ENCODE assay signal across 21 cellular contexts in the genomic region with DNA sequence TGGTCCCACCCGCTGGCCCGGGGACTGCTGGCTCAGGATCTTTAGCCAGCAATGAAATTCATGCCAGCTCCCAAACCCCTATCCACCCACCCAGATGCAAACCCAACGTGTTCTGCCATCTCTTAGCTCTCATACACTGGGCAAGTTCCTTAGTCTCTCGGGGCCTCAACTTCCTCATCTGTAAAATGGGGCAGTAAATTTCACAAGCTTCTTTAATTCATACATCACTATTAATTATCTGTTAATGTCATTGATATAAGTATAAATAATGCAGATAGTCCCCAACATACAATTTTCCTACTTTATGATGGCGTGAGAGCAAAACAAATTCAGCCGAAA.
DNase-seq lines count a peak whose midpoint lies in the region; ATAC-seq and TF ChIP-seq lines count a peak whose summit lies in the region.
"Had no signal": no experiment of that assay in that cellular context is flagged by ENCODE, and none has a peak within 500 bp of the region (broad histone marks: within the 10 kb centered on the region; RNA-seq: fewer than 3 reads in every experiment).

No MANE protein-coding gene starts in this region.

- H3K9ac ChIP-seq in PC-3 (ENCODE audit: low read length), result peak overlapping the region; percentile 50

- in situ Hi-C loops in transverse colon (cut with MboI; ENCODE audit: low pct_ligation_motif_present in 1 of 4, low pct_unique_long_range_greater_than_20kb in 1 of 4, low sequenced_read_pairs in 3 of 4), result no loop called here

- peaks cover 3% of the 10 kb centered on the region for H3F3A ChIP-seq in PC-3 (ENCODE audit: low read length, unreplicated experiment)

- H3K9me2 ChIP-seq in PC-3 (replicated peaks; ENCODE audit: low read length), result no peaks in the 10 kb centered on the region

- H2AFZ ChIP-seq in PC-3 (ENCODE audit: low read length), result no peak overlapping the region

- POLR2A ChIA-PET in PC-3 (lab: Charles Lee; ENCODE audit: unreplicated experiment), result interaction anchor here (0.7 to 1.0 kb wide), 2 partner anchors 97 to 112 kb away, joined by 3 read pairs; no protein-coding TSS in a partner anchor

- H3K4me1 ChIP-seq in PC-3 (ENCODE audit: insufficient read depth, low read length), result peaks cover 30% of the 10 kb centered on the region
- peaks cover 0 to 68% (median 32%) of the 10 kb centered on the region in 4 donors for H3K4me1 ChIP-seq in transverse colon

- H3K27ac ChIP-seq in PC-3 (ENCODE audit: low read length) (peak overlapping the region; percentile 79), cingulate gyrus (ENCODE audit: low read depth, low read length) (peak overlapping the region; percentile 51), transverse colon (peak overlapping the region; percentile 75 to 89 (median 78))
- H3K27ac ChIP-seq: suprapubic skin had no signal

- H3K9me3 ChIP-seq in PC-3 (ENCODE audit: low read length) (no peaks in the 10 kb centered on the region), transverse colon (no peaks in the 10 kb centered on the region)
- H3K9me3 ChIP-seq: suprapubic skin had no signal

- TF ChIP-seq CTCF in PC-3 (conservative IDR thresholded peaks at IDR 0.05; ENCODE audit: low read depth, low read length) (no peak), nephron progenitor cell (IDR thresholded peaks at IDR 0.05) (no peak), transverse colon (IDR thresholded peaks at IDR 0.05) (no peak)

- no TSS peak for BruUV-seq in PC-3 (replicated peaks; lab: Mats Ljungman, UMichigan)

- H3K36me3 ChIP-seq in PC-3 (ENCODE audit: low read depth, low read length) (no peaks in the 10 kb centered on the region), transverse colon (no peaks in the 10 kb centered on the region)
- H3K36me3 ChIP-seq: suprapubic skin had no signal

- peak overlapping the region; percentile 72 for H3K4me3 Mint-ChIP-seq in nephron progenitor cell
- H3K4me3 Mint-ChIP-seq: activated naive CD4-positive, alpha-beta T cell treated with anti-CD3 and anti-CD28 coated beads, Interleukin-2, amount 50 U/mL, for 24 hours; CD4-positive, alpha-beta T cell; central memory CD8-positive, alpha-beta T cell; stimulated activated effector memory CD8-positive, alpha-beta T cell treated with anti-CD3 and anti-CD28 coated beads, Interleukin-12 subunit alpha, Interleukin-12 subunit beta, amount 100 ng/mL, for 72 hours; WTC11 had no signal

- H3K36me3 Mint-ChIP-seq in nephron progenitor cell (ENCODE audit: low read depth), result no peaks in the 10 kb centered on the region
- H3K36me3 Mint-ChIP-seq: activated naive CD4-positive, alpha-beta T cell treated with anti-CD3 and anti-CD28 coated beads, Interleukin-2, amount 50 U/mL, for 24 hours; stimulated activated effector memory CD8-positive, alpha-beta T cell treated with anti-CD3 and anti-CD28 coated beads, Interleukin-12 subunit alpha, Interleukin-12 subunit beta, amount 100 ng/mL, for 72 hours; WTC11 had no signal

- 64 to 90% methylated on average over 2 to 6 of the region's 6 CpGs for WGBS in transverse colon (ENCODE audit: low coverage in 1 of 2), 2 donors

- no peak for ATAC-seq in PC-3
- no peak for ATAC-seq in HG02885 (IDR thresholded peaks at IDR 0.05; ENCODE audit: poor library complexity, unreplicated experiment)
- ATAC-seq: stimulated activated effector memory CD8-positive, alpha-beta T cell treated with anti-CD3 and anti-CD28 coated beads, Interleukin-12 subunit alpha, Interleukin-12 subunit beta, amount 100 ng/mL, for 72 hours had no signal

- no peak for TF ChIP-seq EP300 in transverse colon (IDR thresholded peaks at IDR 0.05; ENCODE audit: low read depth)

- H3K4me1 Mint-ChIP-seq in nephron progenitor cell, result peaks cover 65% of the 10 kb centered on the region
- H3K4me1 Mint-ChIP-seq: activated naive CD4-positive, alpha-beta T cell treated with anti-CD3 and anti-CD28 coated beads, Interleukin-2, amount 50 U/mL, for 24 hours; central memory CD8-positive, alpha-beta T cell; stimulated activated effector memory CD8-positive, alpha-beta T cell treated with anti-CD3 and anti-CD28 coated beads, Interleukin-12 subunit alpha, Interleukin-12 subunit beta, amount 100 ng/mL, for 72 hours had no signal

- TF ChIP-seq POLR2A in transverse colon (IDR thresholded peaks at IDR 0.05), result no peak

- CTCF ChIA-PET in PC-3 (lab: Charles Lee), result no interaction called here

- DNase-seq in PC-3 (no peak), nephron progenitor cell (no peak), transverse colon (no peak), NCI-H1694 (lab: John Stamatoyannopoulos, UW) (no peak), SW480 (ENCODE audit: low spot score) (no peak)
- DNase-seq: CD4-positive, alpha-beta T cell; glutamatergic neuron; kidney; occipital lobe; retina; RPMI8226; stimulated activated CD4-positive, alpha-beta T cell treated with anti-CD3 and anti-CD28 coated beads, Interleukin-2, amount 100 ng/mL, for 48 hours; T1000 had no signal

- H3K4me3 ChIP-seq in PC-3 (ENCODE audit: low read length), result peak overlapping the region; percentile 50
- peak overlapping the region in 1 of 4 donors; percentile 24 for H3K4me3 ChIP-seq in transverse colon
- H3K4me3 ChIP-seq: lung, suprapubic skin had no signal

- peak overlapping the region; percentile 77 for H3K4me2 ChIP-seq in PC-3 (ENCODE audit: low read length)

- no peaks in the 10 kb centered on the region for H3K27me3 ChIP-seq in PC-3 (ENCODE audit: low read length)
- no peaks in the 10 kb centered on the region for H3K27me3 ChIP-seq in transverse colon

- no peaks in the 10 kb centered on the region; the same call in 1 of the 2 replicates for H4K20me1 ChIP-seq in PC-3 (ENCODE audit: low read length)

- no peaks in the 10 kb centered on the region for H3K9me3 Mint-ChIP-seq in nephron progenitor cell
- H3K9me3 Mint-ChIP-seq: activated naive CD4-positive, alpha-beta T cell treated with anti-CD3 and anti-CD28 coated beads, Interleukin-2, amount 50 U/mL, for 24 hours; CD4-positive, alpha-beta T cell; central memory CD8-positive, alpha-beta T cell; stimulated activated effector memory CD8-positive, alpha-beta T cell treated with anti-CD3 and anti-CD28 coated beads, Interleukin-12 subunit alpha, Interleukin-12 subunit beta, amount 100 ng/mL, for 72 hours; WTC11 had no signal

- no peak overlapping the region for H3K27ac Mint-ChIP-seq in nephron progenitor cell
- H3K27ac Mint-ChIP-seq: activated naive CD4-positive, alpha-beta T cell treated with anti-CD3 and anti-CD28 coated beads, Interleukin-2, amount 50 U/mL, for 24 hours; CD4-positive, alpha-beta T cell; stimulated activated effector memory CD8-positive, alpha-beta T cell treated with anti-CD3 and anti-CD28 coated beads, Interleukin-12 subunit alpha, Interleukin-12 subunit beta, amount 100 ng/mL, for 72 hours; WTC11 had no signal

- H3K79me2 ChIP-seq in PC-3 (ENCODE audit: low read length), result peaks cover 96% of the 10 kb centered on the region

- intact Hi-C loops in PC-3 (cut with micrococcal nuclease) (no loop called here), transverse colon (cut with DNase I; ENCODE audit: low total_unique reads) (no loop called here)

- H3K27me3 Mint-ChIP-seq in nephron progenitor cell (ENCODE audit: low read depth, poor library complexity), result peaks cover 7% of the 10 kb centered on the region
